20 cellular contexts compared by ENCODE assay signal in genomic region chr5:1184481-1184880, GRCh38. TPM values are rescaled to one million over a fixed set of nuclear protein-coding genes. Genes with fewer than 3 reads are reported as not detected.
DNase-seq lines count a peak whose midpoint lies in the region; ATAC-seq, FAIRE-seq and TF ChIP-seq lines count a peak whose summit lies in the region.
"Had no signal": no experiment of that assay in that cellular context is flagged by ENCODE, and none has a peak within 500 bp of the region (broad histone marks: within the 10 kb centered on the region; RNA-seq: fewer than 3 reads in every experiment).

No MANE protein-coding gene starts in this region.

- intact Hi-C loops in colonic mucosa (cut with DNase I) (no loop called here), left colon (cut with DNase I, micrococcal nuclease) (no loop called here), pancreas (cut with DNase I) (no loop called here)

- H3K9ac ChIP-seq in colonic mucosa (ENCODE audit: low read depth in 2 of 2, low read length in 2 of 2): no peak overlapping the region

- FAIRE-seq in pancreas (lab: Jason Lieb, UNC): no peak
- FAIRE-seq: GM12878 had no signal

- H3K4me1 ChIP-seq in colonic mucosa (peaks cover 9% of the 10 kb centered on the region), pancreas (peaks cover 63 to 68% (median 66%) of the 10 kb centered on the region in 3 donors)

- ATAC-seq in left colon (no peak), pancreas (no peak), HG03175 (IDR thresholded peaks at IDR 0.05; ENCODE audit: unreplicated experiment) (no peak)
- ATAC-seq: GM12878, GM23338, HCT116 had no signal

- 87 to 92% methylated on average over 7 of the region's 7 CpGs for WGBS in pancreas, 2 donors

- TF ChIP-seq CTCF in VCaP (conservative IDR thresholded peaks at IDR 0.05) (no peak), colonic mucosa (IDR thresholded peaks at IDR 0.05) (no peak), pancreas (IDR thresholded peaks at IDR 0.05) (no peak)

- peak overlapping the region; percentile 74 for H3K27ac ChIP-seq in VCaP
- no peak overlapping the region for H3K27ac ChIP-seq in colonic mucosa
- H3K27ac ChIP-seq in pancreas: peak overlapping the region; percentile 82 to 87 (median 84)

- DNase-seq in colonic mucosa (peak; percentile 15), left colon (peak; percentile 2 to 22), pancreas (peak in 4 of 6 donors; percentile 13 to 58 (median 36)), OCI-M2 (lab: John Stamatoyannopoulos, UW; ENCODE audit: unreplicated experiment) (no peak), inferior parietal cortex (ENCODE audit: extremely low spot score) (no peak)
- DNase-seq: C1 segment of cervical spinal cord, DMS53, EL, NCI-H1092 treated with DMSO at 0.1 percent for 48 hours, NCI-H1694, NCI-H2081 treated with DMSO at 0.1 percent for 48 hours, SIG-M5 had no signal

- H3K4me3 ChIP-seq in colonic mucosa (no peak overlapping the region), pancreas (no peak overlapping the region)
- H3K4me3 ChIP-seq: GM12878, GM23338 had no signal

- H3K27me3 ChIP-seq in colonic mucosa (no peaks in the 10 kb centered on the region), pancreas (no peaks in the 10 kb centered on the region)

- H3K36me3 ChIP-seq in colonic mucosa: no peaks in the 10 kb centered on the region
- H3K36me3 ChIP-seq in pancreas: no peaks in the 10 kb centered on the region

- H3K9me3 ChIP-seq in colonic mucosa: no peaks in the 10 kb centered on the region
- no peaks in the 10 kb centered on the region for H3K9me3 ChIP-seq in pancreas

RNA-seq across cellular contexts. Expression of gene SLC6A19, which starts 16.9 kb away (rescaled TPM):
- 10 to 100 TPM in 1 of 2 donors, under 1 TPM in 1; 0.67 to 56.2 TPM for total RNA-seq in colonic mucosa
- 10 to 100 TPM in 1 of 2 donors, 1 to 10 TPM in 1; 5.8 to 72.5 TPM for total RNA-seq in left colon
- total RNA-seq in pancreas: under 1 TPM; 0.08 to 0.37 (median 0.23) TPM
- 1 to 10 TPM; 1.1 to 3.9 TPM for polyA plus RNA-seq in pancreas
- total RNA-seq: CD8-positive, alpha-beta memory T cell; GM23338; NCI-H460; OCI-LY7 had no signal
- polyA plus RNA-seq: CD8-positive, alpha-beta memory T cell; GM23338 had no signal

RNA-seq across cellular contexts. Expression of gene SLC6A18, which starts 40.7 kb away (rescaled TPM):
- total RNA-seq in colonic mucosa (under 1 TPM in 1 of 2 donors, not detected in 1; 0.27 TPM), left colon (under 1 TPM in 1 of 2 donors, not detected in 1; 0.11 TPM), pancreas (not detected)
- polyA plus RNA-seq in pancreas: under 1 TPM in 1 of 2 donors, not detected in 1; 0.14 TPM
- total RNA-seq: CD8-positive, alpha-beta memory T cell; GM12878; GM23338; NCI-H460; OCI-LY7 had no signal
- polyA plus RNA-seq: CD8-positive, alpha-beta memory T cell; GM12878; GM23338 had no signal

Comparison
In these comparisons a context has a peak if more than half of its experiments do, and no peak if none do; other contexts are left out.
1. DNase-seq: peak in colonic mucosa (single experiment), left colon (2 of 2) and pancreas (4 of 6); none in OCI-M2 (single experiment) and inferior parietal cortex (single experiment).